8 cellular contexts compared by ENCODE assay signal in the genomic region with DNA sequence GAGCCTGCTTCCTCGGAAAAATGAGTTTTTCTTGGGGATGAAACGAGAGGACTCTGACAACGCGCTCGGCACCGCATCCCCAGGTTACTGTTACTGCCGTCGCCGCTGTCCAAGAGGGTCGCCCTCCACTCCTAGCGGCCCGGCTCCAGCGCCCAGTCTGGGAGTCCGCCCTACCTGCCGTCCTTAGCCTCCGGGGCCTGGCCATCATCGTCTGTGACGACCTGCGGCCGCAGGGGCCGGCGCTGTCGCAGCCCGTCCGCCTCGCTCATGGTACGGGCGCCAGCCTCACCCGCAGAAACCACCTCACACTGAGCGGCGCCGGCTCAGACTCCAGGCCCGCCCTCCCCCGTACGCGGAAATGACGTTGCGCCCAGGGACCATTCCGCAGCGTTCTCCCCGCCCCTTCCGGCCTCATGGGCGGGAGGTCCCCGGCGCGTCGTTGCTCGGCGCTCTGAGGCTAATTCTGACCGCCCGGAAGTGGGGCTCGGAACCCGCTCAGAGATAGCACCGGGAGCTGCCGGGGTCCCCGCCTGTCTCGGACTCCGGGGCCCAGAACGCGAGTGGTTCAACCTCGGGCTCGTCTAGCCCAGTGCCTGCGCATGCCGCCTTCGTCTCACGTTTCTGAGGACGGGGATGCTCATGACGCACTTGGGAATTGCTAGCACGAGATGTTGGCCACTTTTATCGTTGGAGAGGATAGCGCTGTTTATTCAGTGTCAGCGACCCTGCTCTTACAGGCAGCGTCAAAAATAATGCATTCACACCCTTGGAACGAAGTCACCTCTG. TPM values are rescaled to one million over a fixed set of nuclear protein-coding genes. Genes with fewer than 3 reads are reported as not detected.
DNase-seq lines count a peak whose midpoint lies in the region; ATAC-seq and TF ChIP-seq lines count a peak whose summit lies in the region.

APMAP (minus strand) TSS at position 332 of the 786 bp plus-strand sequence; CDS start at position 269, 63 bp downstream.

- H3K4me1 ChIP-seq in heart right ventricle: peaks cover 5 to 78% (median 49%) of the 10 kb centered on the region in 9 donors
- H3K4me1 ChIP-seq in upper lobe of right lung: peaks cover 29% of the 10 kb centered on the region

- H3K9me3 Mint-ChIP-seq in progenitor cell of endocrine pancreas (ENCODE audit: low read depth): no peaks in the 10 kb centered on the region

- H3K4me3 ChIP-seq in heart right ventricle (peak within 1 kb of the TSS; percentile 53 to 96 (median 87)), upper lobe of right lung (peak within 1 kb of the TSS; percentile 95)

- no peak for TF ChIP-seq CTCF in GM13977 (IDR thresholded peaks at IDR 0.05; ENCODE audit: extremely low read depth, insufficient read depth, missing control alignments)
- TF ChIP-seq CTCF in heart right ventricle (IDR thresholded peaks at IDR 0.05): no peak
- no peak for TF ChIP-seq CTCF in progenitor cell of endocrine pancreas (IDR thresholded peaks at IDR 0.05; ENCODE audit: unreplicated experiment)
- no peak for TF ChIP-seq CTCF in upper lobe of right lung (IDR thresholded peaks at IDR 0.05)

- H3K4me3 Mint-ChIP-seq in progenitor cell of endocrine pancreas (ENCODE audit: low read depth): peak within 1 kb of the TSS; percentile 93

- H3K27ac Mint-ChIP-seq in progenitor cell of endocrine pancreas: peak within 1 kb of the TSS; percentile 96

- WGBS in heart right ventricle, 2 donors: 0% methylated on average over 73 to 74 of the region's 74 CpGs

- in situ Hi-C loops in GM13977 (cut with MboI; ENCODE audit: low pct_unique_long_range_greater_than_20kb, low sequenced_read_pairs, unreplicated experiment): loop anchor here (25.0 kb wide), 2 partner anchors 195 to 420 kb away; partner anchors contain the start of genes ENTPD6 and GINS1

- intact Hi-C loops in T-helper 1 cell treated with Interleukin-12 subunit alpha and Interleukin-12 subunit beta and Interleukin-4 antibody, amounts not matched to agents 30 ng/mL and 1 ng/mL, for 36 hours (cut with micrococcal nuclease): loop anchor here (1.0 to 2.0 kb wide), 13 partner anchors 37 to 1634 kb away; partner anchors contain the start of genes ABHD12, CST7, ENTPD6 and GINS1
- intact Hi-C loops in heart right ventricle (cut with DNase I): loop anchor here in 8 of 10 donors (5.0 to 10.0 kb wide), 8 partner anchors 182 to 405 kb away; partner anchors contain the start of genes ABHD12 (in 3 of the 8) and PYGB (in 1 of the 8)
- intact Hi-C loops in upper lobe of right lung (cut with DNase I): loop anchor here (10.0 kb wide), 2 partner anchors 182 to 402 kb away; partner anchors contain the start of gene ABHD12

- DNase-seq in GM13977 (ENCODE audit: low spot score) (peak; percentile 96), NCI-H1436 (lab: John Stamatoyannopoulos, UW) (peak; percentile 90), amniotic epithelial cell (ENCODE audit: low read depth) (peak; percentile 86), heart right ventricle (peak; percentile 96 to 97), progenitor cell of endocrine pancreas (ENCODE audit: low spot score, unreplicated experiment) (peak; percentile 81), upper lobe of right lung (peak; percentile 98)

- H3K27me3 Mint-ChIP-seq in progenitor cell of endocrine pancreas: peaks cover 19% of the 10 kb centered on the region

- H3K36me3 ChIP-seq in heart right ventricle (no peaks in the 10 kb centered on the region), upper lobe of right lung (no peaks in the 10 kb centered on the region)

- peak; percentile 96 for ATAC-seq in HG02840 (IDR thresholded peaks at IDR 0.05; ENCODE audit: low FRiP score, unreplicated experiment)
- peak; percentile 95 to 97 (median 96) for ATAC-seq in heart right ventricle
- ATAC-seq in upper lobe of right lung: peak; percentile 98

- H3K9me3 ChIP-seq in heart right ventricle (no peaks in the 10 kb centered on the region), upper lobe of right lung (no peaks in the 10 kb centered on the region)

- H3K27ac ChIP-seq in heart right ventricle (peak within 1 kb of the TSS; percentile 71 to 96 (median 93)), upper lobe of right lung (peak within 1 kb of the TSS; percentile 97)

- H3K27me3 ChIP-seq in heart right ventricle: no peaks in the 10 kb centered on the region
- no peaks in the 10 kb centered on the region for H3K27me3 ChIP-seq in upper lobe of right lung

- peaks cover 15% of the 10 kb centered on the region for H3K4me1 Mint-ChIP-seq in progenitor cell of endocrine pancreas (ENCODE audit: low read depth)

- peaks cover 2% of the 10 kb centered on the region for H3K36me3 Mint-ChIP-seq in progenitor cell of endocrine pancreas (ENCODE audit: insufficient read depth)

RNA-seq across cellular contexts. Expression of gene APMAP, which starts in this region (rescaled TPM):
- total RNA-seq in T-helper 1 cell treated with Interleukin-12 subunit alpha and Interleukin-12 subunit beta and Interleukin-4 antibody, amounts not matched to agents 30 ng/mL and 1 ng/mL, for 36 hours: 46.2 and 47.3 TPM in 2 replicates
- total RNA-seq in heart right ventricle (10 to 100 TPM; 22.5 to 44.6 (median 33.1) TPM), progenitor cell of endocrine pancreas (81.0 and 81.3 TPM in 2 replicates), upper lobe of right lung (73.5 TPM)
- polyA plus RNA-seq in heart right ventricle: 10 to 100 TPM; 15.3 to 48.5 TPM

Comparison
In these comparisons a context has a peak if more than half of its experiments do, and no peak if none do; other contexts are left out.
1. Peak in every context shown above with its lines: DNase-seq, ATAC-seq, H3K4me3 ChIP-seq and H3K27ac ChIP-seq.